ENCODE assay signal across 25 cellular contexts in genomic region chr1:88175120-88175630, GRCh38.
DNase-seq lines count a peak whose midpoint lies in the region; ATAC-seq, FAIRE-seq and TF ChIP-seq lines count a peak whose summit lies in the region.
"Had no signal": no experiment of that assay in that cellular context is flagged by ENCODE, and none has a peak within 500 bp of the region (broad histone marks: within the 10 kb centered on the region; RNA-seq: fewer than 3 reads in every experiment).

No MANE protein-coding gene starts in this region.

- TF ChIP-seq CTCF in HCT116 (IDR thresholded peaks at IDR 0.05 in 2 of 3, conservative IDR thresholded peaks at IDR 0.05 in 1 of 3; ENCODE audit: borderline replicate concordance in 1 of 3, insufficient read depth in 1 of 3, low read depth in 2 of 3, low read length in 2 of 3) (no peak), GM12878 (IDR thresholded peaks at IDR 0.05 in 2 of 3, conservative IDR thresholded peaks at IDR 0.05 in 1 of 3; ENCODE audit: control insufficient read depth in 2 of 3, extremely low read depth in 1 of 3, insufficient read depth in 1 of 3, low read depth in 3 of 3, low read length in 3 of 3) (no peak), left lung (IDR thresholded peaks at IDR 0.05) (no peak), smooth muscle cell (IDR thresholded peaks at IDR 0.05; ENCODE audit: borderline replicate concordance, insufficient read depth, poor library complexity, severe bottlenecking) (no peak), heart right ventricle (IDR thresholded peaks at IDR 0.05) (no peak)

- BruUV-seq in HCT116 (replicated peaks; lab: Mats Ljungman, UMichigan) (no TSS peak), GM12878 (replicated peaks; lab: Mats Ljungman, UMichigan) (no TSS peak)

- ATAC-seq in HCT116 (peak; percentile 60), GM12878 (peak; percentile 39; the same call in 2 of the 3 replicates), left lung (peak; percentile 66), heart right ventricle (no peak)
- ATAC-seq: activated CD8-positive, alpha-beta T cell treated with anti-CD3 and anti-CD28 coated beads for 36 hours; activated naive CD4-positive, alpha-beta T cell treated with anti-CD3 and anti-CD28 coated beads, Interleukin-2, amount 50 U/mL, for 72 hours; left ventricle myocardium superior; naive thymus-derived CD4-positive, alpha-beta T cell had no signal

- H3K27ac ChIP-seq in HCT116 (ENCODE audit: low read depth, low read length) (no peak overlapping the region), GM12878 (ENCODE audit: control insufficient read depth, insufficient read depth) (no peak overlapping the region), left lung (peak overlapping the region in 1 of 2 donors; percentile 10), smooth muscle cell (ENCODE audit: low read depth) (peak overlapping the region; percentile 50), heart right ventricle (no peak overlapping the region), GM23248 (no peak overlapping the region)
- H3K27ac ChIP-seq: ascending aorta, SJCRH30 had no signal

- CTCF ChIA-PET in HCT116 (lab: Charles Lee), result no interaction called here
- CTCF ChIA-PET in GM12878 (lab: Yijun Ruan, JAX), result no interaction called here

- RAD21 ChIA-PET in HCT116 (lab: Charles Lee; ENCODE audit: low non-redundant PET in 1 of 2, low total read pairs in 2 of 2, uncharacterized antibody in 2 of 2, unreplicated experiment in 2 of 2), result interaction anchor here in 1 of 2 experiments (0.5 kb wide), 1 partner anchor 625 kb away, joined by 6 read pairs; no protein-coding TSS in a partner anchor
- RAD21 ChIA-PET in GM12878 (lab: Charles Lee; ENCODE audit: unreplicated experiment), result interaction anchor here (1.0 kb wide), 1 partner anchor 25 kb away, joined by 3 read pairs; no protein-coding TSS in a partner anchor

- SMC1A ChIA-PET in GM12878 (lab: Charles Lee; ENCODE audit: uncharacterized antibody, unreplicated experiment), result interaction anchor here (0.9 to 1.5 kb wide), 3 partner anchors 25 to 63 kb away, joined by 3 read pairs; no protein-coding TSS in a partner anchor

- no peaks in the 10 kb centered on the region for H3K9me2 ChIP-seq in HCT116 (ENCODE audit: insufficient read depth)
- no peaks in the 10 kb centered on the region for H3K9me2 ChIP-seq in GM23248 (ENCODE audit: insufficient read depth)

- H3K9ac ChIP-seq in HCT116 (ENCODE audit: low read length), result no peak overlapping the region
- no peak overlapping the region for H3K9ac ChIP-seq in GM12878 (ENCODE audit: control insufficient read depth, insufficient read depth, low read length)
- no peak overlapping the region for H3K9ac ChIP-seq in smooth muscle cell (ENCODE audit: low read depth)
- H3K9ac ChIP-seq in GM23248, result no peak overlapping the region

- H2AFZ ChIP-seq in HCT116 (ENCODE audit: low read depth, low read length, poor library complexity, severe bottlenecking), result peak overlapping the region; percentile 63
- H2AFZ ChIP-seq in GM12878 (ENCODE audit: control insufficient read depth, low read depth, low read length), result no peak overlapping the region
- peak overlapping the region; percentile 36 for H2AFZ ChIP-seq in smooth muscle cell (ENCODE audit: low read depth)
- no peak overlapping the region for H2AFZ ChIP-seq in GM23248

- TF ChIP-seq POLR2A in HCT116 (IDR thresholded peaks at IDR 0.05; ENCODE audit: borderline replicate concordance, extremely low read depth, insufficient read depth, insufficient read length) (no peak), GM12878 (IDR thresholded peaks at IDR 0.05; ENCODE audit: low read depth, low read length) (no peak)

- no peak for TF ChIP-seq EP300 in GM12878 (IDR thresholded peaks at IDR 0.05; ENCODE audit: borderline replicate concordance in 1 of 2, control insufficient read depth in 1 of 2, low read depth in 2 of 2, low read length in 2 of 2)

- H3K36me3 ChIP-seq in HCT116 (ENCODE audit: control insufficient read depth in 1 of 2, insufficient read depth in 2 of 2, low read length in 2 of 2) (no peaks in the 10 kb centered on the region), GM12878 (ENCODE audit: control insufficient read depth in 2 of 2, insufficient read depth in 2 of 2, low read length in 1 of 2) (no peaks in the 10 kb centered on the region), left lung (no peaks in the 10 kb centered on the region), smooth muscle cell (ENCODE audit: low read depth) (no peaks in the 10 kb centered on the region), heart right ventricle (no peaks in the 10 kb centered on the region), MG63 (no peaks in the 10 kb centered on the region), GM23248 (ENCODE audit: low read depth) (no peaks in the 10 kb centered on the region)
- H3K36me3 ChIP-seq: ascending aorta, SJCRH30 had no signal

- H3K4me2 ChIP-seq in HCT116 (ENCODE audit: low read length), result peak overlapping the region; percentile 72
- H3K4me2 ChIP-seq in GM12878 (ENCODE audit: control insufficient read depth, insufficient read depth), result no peak overlapping the region
- H3K4me2 ChIP-seq in smooth muscle cell, result peak overlapping the region; percentile 74
- no peak overlapping the region for H3K4me2 ChIP-seq in GM23248 (ENCODE audit: unreplicated experiment)

- H3K79me2 ChIP-seq in HCT116 (ENCODE audit: insufficient read depth, low read length), result no peaks in the 10 kb centered on the region
- no peaks in the 10 kb centered on the region for H3K79me2 ChIP-seq in GM12878 (ENCODE audit: control insufficient read depth, insufficient read depth, low read length)
- H3K79me2 ChIP-seq in smooth muscle cell (ENCODE audit: low read depth), result no peaks in the 10 kb centered on the region
- no peaks in the 10 kb centered on the region for H3K79me2 ChIP-seq in GM23248 (ENCODE audit: insufficient read depth)

- POLR2A ChIA-PET in HCT116 (lab: Charles Lee) (no interaction called here), GM12878 (lab: Charles Lee) (no interaction called here)

- peaks cover 4 to 14% of the 10 kb centered on the region in 2 experiments; a peak in 3 of 4 replicates for H3K4me1 ChIP-seq in HCT116 (ENCODE audit: control insufficient read depth in 1 of 2, insufficient read depth in 2 of 2, low read length in 2 of 2)
- H3K4me1 ChIP-seq in GM12878 (ENCODE audit: control insufficient read depth, insufficient read depth, low read length), result no peaks in the 10 kb centered on the region
- no peaks in the 10 kb centered on the region for H3K4me1 ChIP-seq in left lung
- H3K4me1 ChIP-seq in smooth muscle cell (ENCODE audit: low read depth), result no peaks in the 10 kb centered on the region
- H3K4me1 ChIP-seq in heart right ventricle, result no peaks in the 10 kb centered on the region
- no peaks in the 10 kb centered on the region for H3K4me1 ChIP-seq in GM23248 (ENCODE audit: insufficient read depth)
- H3K4me1 ChIP-seq: ascending aorta, SJCRH30 had no signal

- DNase-seq in HCT116 (ENCODE audit: low read depth, low spot score) (no peak), GM12878 (ENCODE audit: low read depth, low spot score) (no peak), left lung (no peak), smooth muscle cell (lab: John Stamatoyannopoulos, UW; ENCODE audit: unreplicated experiment) (no peak), heart right ventricle (no peak), MG63 (no peak), GM23248 (no peak)
- DNase-seq: activated CD4-positive, CD25-positive, alpha-beta regulatory T cell treated with anti-CD3 and anti-CD28 coated beads, Interleukin-2, amount 50 U/mL, for 72 hours; activated CD8-positive, alpha-beta T cell treated with anti-CD3 and anti-CD28 coated beads for 36 hours; caudate nucleus; dermis blood vessel endothelial cell; GOT3; left ventricle myocardium superior; naive thymus-derived CD4-positive, alpha-beta T cell; NCI-H1092 treated with DMSO at 0.1 percent for 48 hours; NCI-H187 treated with DMSO at 0.1 percent for 48 hours; NCI-H69; SJCRH30; stimulated activated CD4-positive, alpha-beta T cell treated with anti-CD3 and anti-CD28 coated beads, Interleukin-2, amount 100 ng/mL, for 24 hours had no signal

- H3K4me3 ChIP-seq in HCT116 (replicated peaks in 1 of 2; ENCODE audit: low read depth in 1 of 2, low read length in 2 of 2) (peak overlapping the region in 1 of 2 experiments; percentile 7; a peak in 2 of 4 replicates), GM12878 (no peak overlapping the region), left lung (no peak overlapping the region), smooth muscle cell (peak overlapping the region; percentile 1), heart right ventricle (no peak overlapping the region), MG63 (no peak overlapping the region), GM23248 (no peak overlapping the region)
- H3K4me3 ChIP-seq: ascending aorta, SJCRH30 had no signal

- no peaks in the 10 kb centered on the region for H3K9me3 ChIP-seq in HCT116 (ENCODE audit: control insufficient read depth in 1 of 2, insufficient read depth in 1 of 2, low read depth in 1 of 2, low read length in 2 of 2)
- no peaks in the 10 kb centered on the region for H3K9me3 ChIP-seq in GM12878 (replicated peaks; ENCODE audit: control insufficient read depth, insufficient read depth, low read length)
- no peaks in the 10 kb centered on the region for H3K9me3 ChIP-seq in left lung
- H3K9me3 ChIP-seq in smooth muscle cell (replicated peaks; ENCODE audit: low read depth), result no peaks in the 10 kb centered on the region
- H3K9me3 ChIP-seq in heart right ventricle, result no peaks in the 10 kb centered on the region
- 0 out of 2 replicates have a peak, but pooled peaks cover 2% of the 10 kb centered on the region for H3K9me3 ChIP-seq in MG63
- no peaks in the 10 kb centered on the region for H3K9me3 ChIP-seq in GM23248 (ENCODE audit: low read depth)
- H3K9me3 ChIP-seq: ascending aorta, SJCRH30 had no signal

- H3F3A ChIP-seq in smooth muscle cell (ENCODE audit: low read depth), result no peaks in the 10 kb centered on the region
- H3F3A ChIP-seq in GM23248 (ENCODE audit: insufficient read depth), result no peaks in the 10 kb centered on the region

- no peak for FAIRE-seq in GM12878 (lab: Jason Lieb, UNC)
- FAIRE-seq: D721Med, endometrium, GM12891, TTC549 had no signal

- TF ChIP-seq RAD21 in HCT116 (IDR thresholded peaks at IDR 0.05; ENCODE audit: low read depth), result no peak
- TF ChIP-seq RAD21 in GM12878 (IDR thresholded peaks at IDR 0.05; ENCODE audit: insufficient read depth, low read depth, low read length), result no peak

- in situ Hi-C loops in GM12878 (cut with MboI) (loop anchor here (25.0 kb wide), 1 partner anchor 687 kb away; no protein-coding TSS in a partner anchor), GM23248 (cut with MboI) (no loop called here)

- intact Hi-C loops in HCT116 (cut with micrococcal nuclease), result no loop called here
- intact Hi-C loops in GM12878 (cut with micrococcal nuclease; ENCODE audit: unreplicated experiment), result no loop called here
- intact Hi-C loops in left lung (cut with DNase I), result no loop called here
- intact Hi-C loops in heart right ventricle (cut with DNase I), result loop anchor here in 1 of 10 donors (10.0 kb wide), 1 partner anchor 880 kb away; no protein-coding TSS in a partner anchor

- WGBS in GM12878 (ENCODE audit: insufficient coverage, insufficient replicate concordance, low lambda C conversion rate, missing lambda C conversion rate), result 4% methylated on average over 3 of the region's 3 CpGs
- WGBS in smooth muscle cell (ENCODE audit: low lambda C conversion rate), result 83% methylated on average over 3 of the region's 3 CpGs
- WGBS in heart right ventricle, 2 donors, result 83 to 85% methylated on average over 3 of the region's 3 CpGs
- WGBS in GM23248 (ENCODE audit: low coverage in 1 of 2, low lambda C conversion rate in 2 of 2, missing lambda C conversion rate in 2 of 2), 2 experiments, result 87 to 93% methylated on average over 3 of the region's 3 CpGs

- H3K27me3 ChIP-seq in HCT116 (ENCODE audit: insufficient read depth, low read length) (no peaks in the 10 kb centered on the region), GM12878 (replicated peaks in 1 of 2; ENCODE audit: control insufficient read depth in 2 of 2, insufficient read depth in 2 of 2, low read length in 1 of 2) (no peaks in the 10 kb centered on the region; a peak in 1 of 4 replicates), left lung (no peaks in the 10 kb centered on the region), smooth muscle cell (ENCODE audit: low read depth) (peaks cover 7% of the 10 kb centered on the region), heart right ventricle (peaks cover 0 to 15% (median 0%) of the 10 kb centered on the region in 7 donors), MG63 (0 out of 2 replicates have a peak, but pooled peaks cover 1% of the 10 kb centered on the region), GM23248 (replicated peaks; ENCODE audit: insufficient read depth) (no peaks in the 10 kb centered on the region)
- H3K27me3 ChIP-seq: ascending aorta, SJCRH30 had no signal

- H4K20me1 ChIP-seq in HCT116 (ENCODE audit: insufficient read depth), result no peaks in the 10 kb centered on the region
- no peaks in the 10 kb centered on the region for H4K20me1 ChIP-seq in GM12878 (ENCODE audit: control insufficient read depth, insufficient read depth)
- H4K20me1 ChIP-seq in smooth muscle cell (ENCODE audit: low read depth), result no peaks in the 10 kb centered on the region
- H4K20me1 ChIP-seq in GM23248 (ENCODE audit: insufficient read depth), result no peaks in the 10 kb centered on the region

Comparison
In these comparisons a context has a peak if more than half of its experiments do, and no peak if none do; other contexts are left out.
1. ATAC-seq: peak in HCT116 (single experiment), GM12878 (single experiment) and left lung (single experiment); none in heart right ventricle (0 of 8).
2. H2AFZ ChIP-seq: peak in HCT116 (single experiment) and smooth muscle cell (single experiment); none in GM12878 (single experiment) and GM23248 (single experiment).
3. H3K4me2 ChIP-seq: peak in HCT116 (single experiment) and smooth muscle cell (single experiment); none in GM12878 (single experiment) and GM23248 (single experiment).